In genomic region chr1:44666719-44667118, GRCh38 we compare ENCODE assay signal across 2 cellular contexts. TPM values are rescaled to one million over a fixed set of nuclear protein-coding genes. Genes with fewer than 3 reads are reported as not detected.
"Had no signal": no experiment of that assay in that cellular context is flagged by ENCODE, and none has a peak within 500 bp of the region (broad histone marks: within the 10 kb centered on the region; RNA-seq: fewer than 3 reads in every experiment).

No MANE protein-coding gene starts in this region.

RNA-seq across cellular contexts. Expression of gene ARMH1, which starts 7.8 kb away (rescaled TPM):
- total RNA-seq: ascending aorta, bronchial epithelial cell had no signal
